Comparison of ENCODE assay signal across 26 cellular contexts in genomic region chr1:167968569-167968968, GRCh38. TPM values are rescaled to one million over a fixed set of nuclear protein-coding genes. Genes with fewer than 3 reads are reported as not detected.
"Had no signal": no experiment of that assay in that cellular context is flagged by ENCODE, and none has a peak within 500 bp of the region (broad histone marks: within the 10 kb centered on the region; RNA-seq: fewer than 3 reads in every experiment).

No MANE protein-coding gene starts in this region.

- H3K4me2 ChIP-seq: hepatocyte had no signal

- ATAC-seq: left lung; lower lobe of right lung; naive thymus-derived CD8-positive, alpha-beta T cell; pancreas; right cardiac atrium; stimulated activated effector memory CD8-positive, alpha-beta T cell treated with anti-CD3 and anti-CD28 coated beads, Interleukin-12 subunit alpha, Interleukin-12 subunit beta, amount 100 ng/mL, for 72 hours had no signal

- H3K36me3 ChIP-seq: pancreas, prostate gland had no signal

- H3K27me3 ChIP-seq: heart right ventricle, hepatocyte, left lung, pancreas, sigmoid colon, spleen, tibial nerve, upper lobe of left lung had no signal

- DNase-seq: heart right ventricle; islet precursor cell; left lung; lower lobe of right lung; mammary epithelial cell; mesenchymal stem cell; naive thymus-derived CD8-positive, alpha-beta T cell; nucleus accumbens; pancreas; posterior cingulate gyrus; retina; right cardiac atrium; sigmoid colon; small intestine; spleen; stimulated activated CD4-positive, alpha-beta T cell treated with anti-CD3 and anti-CD28 coated beads, Interleukin-4, amount 100 ng/mL, for 24 hours; stimulated activated naive CD4-positive, alpha-beta T cell; substantia nigra; upper lobe of left lung had no signal

- H3K4me1 ChIP-seq: lower lobe of right lung, prostate gland had no signal

- H2AFZ ChIP-seq: hepatocyte had no signal

- H3K4me3 ChIP-seq: heart right ventricle, hepatocyte, left lung, lower lobe of right lung, pancreas, prostate gland, sigmoid colon, spleen, tibial nerve, upper lobe of left lung had no signal

- H3K9me3 ChIP-seq: left lung, lower lobe of right lung, pancreas, prostate gland, sigmoid colon, spleen, upper lobe of left lung had no signal

- FAIRE-seq: pancreas, small intestine, urothelium cell line had no signal

- H3K27ac ChIP-seq: heart right ventricle, hepatocyte, left lung, lower lobe of right lung, pancreas, prostate gland, sigmoid colon, spleen, tibial nerve, upper lobe of left lung had no signal

RNA-seq across cellular contexts. Expression of gene ADCY10, which starts 54.6 kb away (rescaled TPM):
- total RNA-seq: kidney epithelial cell, neural crest cell, tibial nerve had no signal
- polyA plus RNA-seq: naive thymus-derived CD8-positive, alpha-beta T cell had no signal
